In the genomic region with DNA sequence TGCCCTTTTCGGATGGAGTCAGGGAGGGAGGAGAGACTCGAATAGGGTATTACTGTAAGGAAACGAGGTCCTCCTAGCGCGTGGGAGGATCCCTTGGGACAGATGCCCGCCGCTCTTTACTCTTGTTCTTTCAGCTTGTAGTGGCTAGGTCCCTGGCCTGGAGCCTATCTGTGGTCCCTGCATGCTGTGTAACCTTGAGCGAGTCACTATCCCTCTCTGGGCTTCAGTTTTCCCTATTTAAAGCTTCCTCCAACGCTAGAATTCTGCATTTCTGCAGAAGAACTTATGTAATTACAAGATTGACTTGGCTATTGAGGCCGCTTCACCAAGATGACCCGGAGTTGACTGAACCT, we compare ENCODE assay signal across 8 cellular contexts. TPM values are rescaled to one million over a fixed set of nuclear protein-coding genes. Genes with fewer than 3 reads are reported as not detected.
DNase-seq lines count a peak whose midpoint lies in the region; ATAC-seq and TF ChIP-seq lines count a peak whose summit lies in the region.

No MANE protein-coding gene starts in this region.

- intact Hi-C loops in MCF 10A (cut with micrococcal nuclease) (loop anchor here (1.0 to 10.0 kb wide), 3 partner anchors 127 to 651 kb away; partner anchors contain the start of gene SLC35D1), mucosa of descending colon (cut with DNase I, micrococcal nuclease) (no loop called here)

- no peaks in the 10 kb centered on the region for H3K27me3 Mint-ChIP-seq in MCF 10A (ENCODE audit: insufficient read depth, unreplicated experiment)

- no TSS peak for BruUV-seq in MCF 10A (replicated peaks; lab: Mats Ljungman, UMichigan)

- no peaks in the 10 kb centered on the region for H3K9me3 Mint-ChIP-seq in MCF 10A (ENCODE audit: unreplicated experiment)

- POLR2A ChIA-PET in MCF 10A (lab: Yijun Ruan, JAX), result interaction anchor here (0.7 to 3.2 kb wide), 18 partner anchors 9 to 1977 kb away, joined by 3 to 76 read pairs (median 4); partner anchors contain the start of gene SLC35D1

- peaks cover 43% of the 10 kb centered on the region for H3K4me1 Mint-ChIP-seq in MCF 10A (ENCODE audit: insufficient read depth, unreplicated experiment)

- peak overlapping the region; percentile 95 for H3K4me3 Mint-ChIP-seq in MCF 10A (ENCODE audit: unreplicated experiment)

- CTCF ChIA-PET in MCF 10A (lab: Yijun Ruan, JAX), result interaction anchor here (0.9 to 1.8 kb wide), 2 partner anchors 10 to 160 kb away, joined by 3 to 4 read pairs; no protein-coding TSS in a partner anchor

- DNase-seq in MCF 10A (ENCODE audit: unreplicated experiment) (no peak), mucosa of descending colon (no peak), foreskin melanocyte (no peak), NCI-H2171 treated with DMSO at 0.1 percent for 48 hours (lab: John Stamatoyannopoulos, UW) (no peak), iPS-NIHi11 (ENCODE audit: low spot score) (no peak)

- peaks cover 39% of the 10 kb centered on the region for H3K4me1 ChIP-seq in mucosa of descending colon (ENCODE audit: low read depth)

- peaks cover 25% of the 10 kb centered on the region for H3K36me3 Mint-ChIP-seq in MCF 10A (ENCODE audit: insufficient read depth, unreplicated experiment)

- peak overlapping the region; percentile 56 for H3K4me3 ChIP-seq in mucosa of descending colon

- no peaks in the 10 kb centered on the region for H3K9me3 ChIP-seq in mucosa of descending colon

- ATAC-seq in GM18502 (IDR thresholded peaks at IDR 0.05; ENCODE audit: poor library complexity, unreplicated experiment) (peak; percentile 4), HG03342 (IDR thresholded peaks at IDR 0.05; ENCODE audit: unreplicated experiment) (peak; percentile 3), mucosa of descending colon (peak; percentile 1), GM19328 (IDR thresholded peaks at IDR 0.05; ENCODE audit: unreplicated experiment) (no peak)

- H3K36me3 ChIP-seq in mucosa of descending colon (ENCODE audit: low read depth), result peaks cover 4% of the 10 kb centered on the region

- H3K27ac Mint-ChIP-seq in MCF 10A (ENCODE audit: low read depth, unreplicated experiment), result peak overlapping the region; percentile 96

- TF ChIP-seq CTCF in MCF 10A (IDR thresholded peaks at IDR 0.05; ENCODE audit: unreplicated experiment) (no peak), mucosa of descending colon (IDR thresholded peaks at IDR 0.05) (no peak)

RNA-seq across cellular contexts. Expression of gene MIER1, which starts 0.7 kb away (rescaled TPM):
- 32.1 and 36.5 TPM in 2 replicates for total RNA-seq in MCF 10A (2022)
- total RNA-seq in mucosa of descending colon, result 10 to 100 TPM; 73.2 to 78.2 (median 77.2) TPM

RNA-seq across cellular contexts. Expression of gene DNAI4, which starts 0.9 kb away (rescaled TPM):
- total RNA-seq in MCF 10A (2022), result 7.2 and 9.6 TPM in 2 replicates
- 10 to 100 TPM; 14.8 to 38.0 (median 25.1) TPM for total RNA-seq in mucosa of descending colon
